Comparison of ENCODE assay signal across 38 cellular contexts in genomic region chr9:121466142-121466541, GRCh38. TPM values are rescaled to one million over a fixed set of nuclear protein-coding genes. Genes with fewer than 3 reads are reported as not detected.
"Had no signal": no experiment of that assay in that cellular context is flagged by ENCODE, and none has a peak within 500 bp of the region (broad histone marks: within the 10 kb centered on the region; RNA-seq: fewer than 3 reads in every experiment).

No MANE protein-coding gene starts in this region.

- H3K4me3 ChIP-seq: adrenal gland, ascending aorta, body of pancreas, breast epithelium, cardiac muscle cell had no signal

- H3K36me3 Mint-ChIP-seq: activated naive CD4-positive, alpha-beta T cell treated with anti-CD3 and anti-CD28 coated beads, Interleukin-2, amount 10 ng/mL, durations not matched to agents 7 days and 5 days; activated naive CD4-positive, alpha-beta T cell treated with anti-CD3 and anti-CD28 coated beads, Interleukin-2, amount 50 U/mL, for 24 hours; activated naive CD4-positive, alpha-beta T cell treated with anti-CD3 and anti-CD28 coated beads, Interleukin-2, amount 50 U/mL, for 72 hours; activated naive CD8-positive, alpha-beta T cell treated with anti-CD3 and anti-CD28 coated beads for 36 hours; activated naive CD8-positive, alpha-beta T cell treated with anti-CD3 and anti-CD28 coated beads, Interleukin-2, amount 10 ng/mL, durations not matched to agents 7 days and 5 days; brain had no signal

- H3K36me3 ChIP-seq: adrenal gland, brain microvascular endothelial cell, breast epithelium, cardiac muscle cell had no signal

- H3K4me1 ChIP-seq: adrenal gland, body of pancreas, breast epithelium had no signal

- H3K27me3 ChIP-seq: adrenal gland, ascending aorta, body of pancreas, breast epithelium had no signal

- H3K4me1 Mint-ChIP-seq: activated naive CD4-positive, alpha-beta T cell treated with anti-CD3 and anti-CD28 coated beads, Interleukin-2, amount 10 ng/mL, durations not matched to agents 7 days and 5 days; activated naive CD4-positive, alpha-beta T cell treated with anti-CD3 and anti-CD28 coated beads, Interleukin-2, amount 50 U/mL, for 24 hours; activated T-helper 17 cell treated with anti-CD3 and anti-CD28 coated beads, Interleukin-2, amount 50 U/mL, for 72 hours; brain had no signal

- DNase-seq: activated effector memory CD4-positive, alpha-beta T cell treated with anti-CD3 and anti-CD28 coated beads, Interleukin-2, amount 50 U/mL, for 16 hours; activated effector memory CD4-positive, alpha-beta T cell treated with Interleukin-2 at 50 U/mL for 16 hours; activated gamma-delta T cell; activated gamma-delta T cell treated with Interleukin-2 at 50 U/mL for 16 hours; activated naive CD4-positive, alpha-beta T cell; activated naive CD4-positive, alpha-beta T cell treated with anti-CD3 and anti-CD28 coated beads for 36 hours; activated naive CD4-positive, alpha-beta T cell treated with anti-CD3 and anti-CD28 coated beads, Interleukin-2, amount 10 ng/mL, durations not matched to agents 7 days and 5 days; activated naive CD4-positive, alpha-beta T cell treated with anti-CD3 and anti-CD28 coated beads, Interleukin-2, amount 50 U/mL, for 16 hours; activated naive CD4-positive, alpha-beta T cell treated with Interleukin-2 at 50 U/mL for 16 hours; activated naive CD8-positive, alpha-beta T cell treated with anti-CD3 and anti-CD28 coated beads for 36 hours; activated naive CD8-positive, alpha-beta T cell treated with anti-CD3 and anti-CD28 coated beads, Interleukin-2, amount 10 ng/mL, durations not matched to agents 7 days and 5 days; activated naive CD8-positive, alpha-beta T cell treated with anti-CD3 and anti-CD28 coated beads, Interleukin-2, amount 50 U/mL, for 24 hours; activated T-cell treated with anti-CD3 and anti-CD28 coated beads for 4 hours; activated T-cell treated with anti-CD3 and anti-CD28 coated beads, Interleukin-2, amount 50 U/mL, for 1 hour; activated T-cell treated with anti-CD3 and anti-CD28 coated beads, Interleukin-2, amount 50 U/mL, for 24 hours; activated T-cell treated with anti-CD3 and anti-CD28 coated beads, Interleukin-2, amount 50 U/mL, for 4 hours; adrenal gland; amniotic stem cell; amygdala; anterior cingulate cortex; aorta; body of pancreas; brain microvascular endothelial cell; caudate nucleus; central memory CD4-positive, alpha-beta T cell; cerebellar nuclear complex had no signal

- H3K4me3 Mint-ChIP-seq: activated naive CD4-positive, alpha-beta T cell treated with anti-CD3 and anti-CD28 coated beads for 36 hours; activated naive CD4-positive, alpha-beta T cell treated with anti-CD3 and anti-CD28 coated beads, Interleukin-2, amount 10 ng/mL, durations not matched to agents 7 days and 5 days; activated naive CD4-positive, alpha-beta T cell treated with anti-CD3 and anti-CD28 coated beads, Interleukin-2, amount 50 U/mL, for 24 hours; activated naive CD8-positive, alpha-beta T cell; activated naive CD8-positive, alpha-beta T cell treated with anti-CD3 and anti-CD28 coated beads for 36 hours; activated naive CD8-positive, alpha-beta T cell treated with anti-CD3 and anti-CD28 coated beads, Interleukin-2, amount 10 ng/mL, durations not matched to agents 7 days and 5 days; activated naive CD8-positive, alpha-beta T cell treated with anti-CD3 and anti-CD28 coated beads, Interleukin-2, amount 50 U/mL, for 24 hours; activated T-cell treated with anti-CD3 and anti-CD28 coated beads, Interleukin-2, amount 50 U/mL, for 24 hours; activated T-cell treated with anti-CD3 and anti-CD28 coated beads, Interleukin-2, amount 50 U/mL, for 4 hours; activated T-helper 1 cell treated with anti-CD3 and anti-CD28 coated beads, Interleukin-12 subunit alpha, Interleukin-12 subunit beta, Interleukin-2, Interleukin-4 antibody, amounts not matched to agents 30 ng/mL and 10 ng/mL and 1 ng/mL, durations not matched to agents 14 hours and 24 hours and 36 hours; activated T-helper 17 cell treated with anti-CD3 and anti-CD28 coated beads, Interleukin-2, amount 50 U/mL, for 72 hours; brain; central memory CD8-positive, alpha-beta T cell had no signal

- H3K9me3 ChIP-seq: adrenal gland, ascending aorta, body of pancreas, breast epithelium had no signal

- H3K9me3 Mint-ChIP-seq: activated naive CD4-positive, alpha-beta T cell treated with anti-CD3 and anti-CD28 coated beads for 36 hours; activated naive CD4-positive, alpha-beta T cell treated with anti-CD3 and anti-CD28 coated beads, Interleukin-2, amount 10 ng/mL, durations not matched to agents 7 days and 5 days; activated naive CD4-positive, alpha-beta T cell treated with anti-CD3 and anti-CD28 coated beads, Interleukin-2, amount 50 U/mL, for 24 hours; activated naive CD4-positive, alpha-beta T cell treated with anti-CD3 and anti-CD28 coated beads, Interleukin-2, amount 50 U/mL, for 72 hours; activated naive CD8-positive, alpha-beta T cell treated with anti-CD3 and anti-CD28 coated beads for 36 hours; activated naive CD8-positive, alpha-beta T cell treated with anti-CD3 and anti-CD28 coated beads, Interleukin-2, amount 10 ng/mL, durations not matched to agents 7 days and 5 days; activated naive CD8-positive, alpha-beta T cell treated with anti-CD3 and anti-CD28 coated beads, Interleukin-2, amount 50 U/mL, for 24 hours; activated T-cell treated with anti-CD3 and anti-CD28 coated beads, Interleukin-2, amount 50 U/mL, for 24 hours; activated T-cell treated with anti-CD3 and anti-CD28 coated beads, Interleukin-2, amount 50 U/mL, for 4 hours; activated T-helper 1 cell treated with anti-CD3 and anti-CD28 coated beads, Interleukin-12 subunit alpha, Interleukin-12 subunit beta, Interleukin-2, Interleukin-4 antibody, amounts not matched to agents 30 ng/mL and 10 ng/mL and 1 ng/mL, durations not matched to agents 14 hours and 24 hours and 36 hours; activated T-helper 17 cell treated with anti-CD3 and anti-CD28 coated beads, Interleukin-2, amount 50 U/mL, for 72 hours; activated T-helper 2 cell treated with anti-CD3 and anti-CD28 coated beads, Interferon-gamma antibody, Interleukin-2, Interleukin-4, amounts not matched to agents 10 μg/mL and 5 μg/mL and 100 μg/mL, durations not matched to agents 14 hours and 24 hours and 36 hours; brain; central memory CD8-positive, alpha-beta T cell had no signal

- H3K27ac Mint-ChIP-seq: activated naive CD4-positive, alpha-beta T cell treated with anti-CD3 and anti-CD28 coated beads for 36 hours; activated naive CD4-positive, alpha-beta T cell treated with anti-CD3 and anti-CD28 coated beads, Interleukin-2, amount 10 ng/mL, durations not matched to agents 7 days and 5 days; activated naive CD4-positive, alpha-beta T cell treated with anti-CD3 and anti-CD28 coated beads, Interleukin-2, amount 50 U/mL, for 24 hours; activated naive CD8-positive, alpha-beta T cell; activated naive CD8-positive, alpha-beta T cell treated with anti-CD3 and anti-CD28 coated beads for 36 hours; activated naive CD8-positive, alpha-beta T cell treated with anti-CD3 and anti-CD28 coated beads, Interleukin-2, amount 10 ng/mL, durations not matched to agents 7 days and 5 days; activated naive CD8-positive, alpha-beta T cell treated with anti-CD3 and anti-CD28 coated beads, Interleukin-2, amount 50 U/mL, for 24 hours; activated T-cell treated with anti-CD3 and anti-CD28 coated beads, Interleukin-2, amount 50 U/mL, for 24 hours; activated T-helper 1 cell treated with anti-CD3 and anti-CD28 coated beads, Interleukin-12 subunit alpha, Interleukin-12 subunit beta, Interleukin-2, Interleukin-4 antibody, amounts not matched to agents 30 ng/mL and 10 ng/mL and 1 ng/mL, durations not matched to agents 14 hours and 24 hours and 36 hours; activated T-helper 17 cell treated with anti-CD3 and anti-CD28 coated beads, Interleukin-2, amount 50 U/mL, for 72 hours; activated T-helper 2 cell treated with anti-CD3 and anti-CD28 coated beads, Interferon-gamma antibody, Interleukin-2, Interleukin-4, amounts not matched to agents 10 μg/mL and 5 μg/mL and 100 μg/mL, durations not matched to agents 14 hours and 24 hours and 36 hours; brain had no signal

- H3K27ac ChIP-seq: adrenal gland, body of pancreas, brain microvascular endothelial cell, breast epithelium, cardiac muscle cell had no signal

- ATAC-seq: activated naive CD8-positive, alpha-beta T cell treated with anti-CD3 and anti-CD28 coated beads, Interleukin-2, amount 50 U/mL, for 24 hours; activated T-cell treated with anti-CD3 and anti-CD28 coated beads, Interleukin-2, amount 50 U/mL, for 4 hours; activated T-helper 17 cell treated with anti-CD3 and anti-CD28 coated beads, Interleukin-2, amount 50 U/mL, for 72 hours; body of pancreas had no signal

RNA-seq across cellular contexts. Expression of gene GGTA1, which starts 33.5 kb away (rescaled TPM):
- total RNA-seq: activated naive CD4-positive, alpha-beta T cell treated with anti-CD3 and anti-CD28 coated beads for 36 hours; activated naive CD4-positive, alpha-beta T cell treated with anti-CD3 and anti-CD28 coated beads, Interleukin-2, amount 50 U/mL, for 72 hours; activated naive CD8-positive, alpha-beta T cell treated with anti-CD3 and anti-CD28 coated beads for 36 hours; activated naive CD8-positive, alpha-beta T cell treated with anti-CD3 and anti-CD28 coated beads, Interleukin-2, amount 10 ng/mL, durations not matched to agents 7 days and 5 days; activated T-cell treated with anti-CD3 and anti-CD28 coated beads, Interleukin-2, amount 50 U/mL, for 4 hours; activated T-helper 17 cell treated with anti-CD3 and anti-CD28 coated beads, Interleukin-2, amount 50 U/mL, for 72 hours; activated T-helper 2 cell treated with anti-CD3 and anti-CD28 coated beads, Interferon-gamma antibody, Interleukin-2, Interleukin-4, amounts not matched to agents 10 μg/mL and 5 μg/mL and 100 μg/mL, durations not matched to agents 14 hours and 24 hours and 36 hours; bronchial epithelial cell; cardiac muscle cell had no signal
